22 cellular contexts compared by ENCODE assay signal in the genomic region with DNA sequence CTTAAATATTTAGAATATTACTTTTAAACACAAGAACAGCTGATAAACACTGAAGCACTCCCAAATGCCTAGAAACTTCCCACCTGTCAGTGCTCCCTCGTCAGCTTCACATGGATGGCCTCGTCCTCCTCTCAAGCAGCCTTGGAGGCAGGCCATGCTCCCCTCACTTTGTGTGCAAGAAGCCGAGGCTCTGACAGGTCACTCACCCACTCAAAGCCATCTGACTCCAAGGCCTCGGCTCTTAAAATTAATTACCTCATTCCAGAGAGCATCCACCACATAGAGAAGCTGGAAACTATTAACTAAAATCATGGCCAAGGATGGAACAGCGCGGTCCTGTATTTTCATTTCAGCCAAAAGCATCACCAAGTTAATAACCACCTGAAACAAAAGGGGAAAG.
"Had no signal": no experiment of that assay in that cellular context is flagged by ENCODE, and none has a peak within 500 bp of the region (broad histone marks: within the 10 kb centered on the region; RNA-seq: fewer than 3 reads in every experiment).

No MANE protein-coding gene starts in this region.

- H3K27me3 ChIP-seq: hepatocyte, right atrium auricular region, spleen, upper lobe of right lung had no signal

- H3K27ac Mint-ChIP-seq: memory B cell, WTC11 had no signal

- DNase-seq: activated CD4-positive, alpha-beta T cell treated with anti-CD3 and anti-CD28 coated beads, Interleukin-2, amount 50 U/mL, for 48 hours; activated CD8-positive, alpha-beta memory T cell treated with anti-CD3 and anti-CD28 coated beads, Interleukin-2, amount 50 U/mL, for 48 hours; activated effector memory CD4-positive, alpha-beta T cell treated with anti-CD3 and anti-CD28 coated beads, Interleukin-2, amount 50 U/mL, for 16 hours; activated naive CD4-positive, alpha-beta T cell treated with anti-CD3 and anti-CD28 coated beads, Interleukin-2, amount 50 U/mL, for 16 hours; activated T-cell treated with anti-CD3 and anti-CD28 coated beads, Interleukin-2, amount 50 U/mL, for 4 hours; aorta; dermis blood vessel endothelial cell; effector CD8-positive, alpha-beta T cell; foreskin melanocyte; mucosa of descending colon; naive B cell; spleen; stimulated activated CD4-positive, alpha-beta T cell treated with anti-CD3 and anti-CD28 coated beads, Interleukin-4, amount 100 ng/mL, for 1 hour; stimulated activated naive CD8-positive, alpha-beta T cell treated with anti-CD3 and anti-CD28 coated beads, Interleukin-15, Interleukin-2, amounts not matched to agents 100 U/mL and 50 U/mL, for 24 hours; T-helper 9 cell; upper lobe of right lung had no signal

- H3K9me3 Mint-ChIP-seq: activated T-cell treated with anti-CD3 and anti-CD28 coated beads, Interleukin-2, amount 50 U/mL, for 4 hours; brain; memory B cell; naive B cell; WTC11 had no signal

- H3K4me3 ChIP-seq: hepatocyte, mucosa of descending colon, prostate gland, right atrium auricular region, spleen, upper lobe of right lung had no signal

- H3K4me3 Mint-ChIP-seq: activated T-cell treated with anti-CD3 and anti-CD28 coated beads, Interleukin-2, amount 50 U/mL, for 4 hours; brain; memory B cell; naive B cell; WTC11 had no signal

- H3K27me3 Mint-ChIP-seq: brain, memory B cell, naive B cell had no signal

- H3K27ac ChIP-seq: hepatocyte, prostate gland, right atrium auricular region, spleen, upper lobe of right lung had no signal

- H3K4me1 ChIP-seq: prostate gland, right atrium auricular region, upper lobe of right lung had no signal

- H3K9me3 ChIP-seq: mucosa of descending colon, prostate gland, right atrium auricular region, spleen, upper lobe of right lung had no signal
